ENCODE assay signal across 1 cellular context in the genomic region with DNA sequence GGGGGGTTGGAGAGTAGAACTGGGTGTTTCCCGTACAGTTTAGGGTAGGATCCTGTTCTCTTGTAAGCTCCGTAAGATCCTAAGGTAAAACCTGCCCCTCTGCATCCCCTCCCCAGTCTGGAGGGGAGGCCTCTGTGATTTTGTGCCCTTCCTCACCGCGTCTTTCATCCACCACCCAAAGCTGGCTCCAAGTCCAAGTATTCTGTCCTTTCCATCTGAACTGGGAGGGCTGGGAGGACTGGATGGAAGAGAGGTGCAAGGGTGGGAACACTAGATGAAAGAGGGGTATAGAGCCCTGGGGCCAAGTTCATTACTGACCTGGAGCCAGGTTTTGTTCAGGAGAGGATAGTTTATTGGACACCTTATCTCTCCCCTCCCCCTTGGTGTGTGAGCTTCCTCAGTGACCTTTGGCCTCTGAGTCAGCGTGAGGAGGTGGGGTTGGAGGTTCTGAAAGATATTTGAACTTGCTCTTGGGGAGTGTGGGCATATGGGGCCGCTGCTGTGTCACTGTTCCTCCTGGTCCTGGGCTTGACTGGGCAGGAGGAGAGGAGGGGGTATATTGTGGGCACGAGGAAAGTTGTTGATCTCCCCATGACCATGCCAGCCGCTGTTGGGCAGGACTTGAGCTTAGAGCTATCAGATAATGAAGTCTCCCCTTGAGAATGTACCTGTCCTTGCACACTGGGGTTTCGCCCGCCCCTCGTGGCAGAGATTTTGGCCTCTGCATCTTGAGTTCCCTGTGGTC.
TF ChIP-seq lines count a peak whose summit lies in the region.

No MANE protein-coding gene starts in this region.

TF ChIP-seq in HepG2, 621 proteins besides CTCF, POLR2A, EP300 and RAD21 (continued from another document and continues in another):
- TF ChIP-seq, protein P1, sequence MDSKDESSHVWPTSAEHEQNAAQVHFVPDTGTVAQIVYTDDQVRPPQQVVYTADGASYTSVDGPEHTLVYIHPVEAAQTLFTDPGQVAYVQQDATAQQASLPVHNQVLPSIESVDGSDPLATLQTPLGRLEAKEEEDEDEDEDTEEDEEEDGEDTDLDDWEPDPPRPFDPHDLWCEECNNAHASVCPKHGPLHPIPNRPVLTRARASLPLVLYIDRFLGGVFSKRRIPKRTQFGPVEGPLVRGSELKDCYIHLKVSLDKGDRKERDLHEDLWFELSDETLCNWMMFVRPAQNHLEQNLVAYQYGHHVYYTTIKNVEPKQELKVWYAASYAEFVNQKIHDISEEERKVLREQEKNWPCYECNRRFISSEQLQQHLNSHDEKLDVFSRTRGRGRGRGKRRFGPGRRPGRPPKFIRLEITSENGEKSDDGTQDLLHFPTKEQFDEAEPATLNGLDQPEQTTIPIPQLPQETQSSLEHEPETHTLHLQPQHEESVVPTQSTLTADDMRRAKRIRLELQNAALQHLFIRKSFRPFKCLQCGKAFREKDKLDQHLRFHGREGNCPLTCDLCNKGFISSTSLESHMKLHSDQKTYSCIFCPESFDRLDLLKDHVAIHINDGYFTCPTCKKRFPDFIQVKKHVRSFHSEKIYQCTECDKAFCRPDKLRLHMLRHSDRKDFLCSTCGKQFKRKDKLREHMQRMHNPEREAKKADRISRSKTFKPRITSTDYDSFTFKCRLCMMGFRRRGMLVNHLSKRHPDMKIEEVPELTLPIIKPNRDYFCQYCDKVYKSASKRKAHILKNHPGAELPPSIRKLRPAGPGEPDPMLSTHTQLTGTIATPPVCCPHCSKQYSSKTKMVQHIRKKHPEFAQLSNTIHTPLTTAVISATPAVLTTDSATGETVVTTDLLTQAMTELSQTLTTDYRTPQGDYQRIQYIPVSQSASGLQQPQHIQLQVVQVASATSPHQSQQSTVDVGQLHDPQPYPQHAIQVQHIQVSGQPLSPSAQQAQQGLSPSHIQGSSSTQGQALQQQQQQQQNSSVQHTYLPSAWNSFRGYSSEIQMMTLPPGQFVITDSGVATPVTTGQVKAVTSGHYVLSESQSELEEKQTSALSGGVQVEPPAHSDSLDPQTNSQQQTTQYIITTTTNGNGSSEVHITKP (CRISPR knock-in tag; IDR thresholded peaks at IDR 0.05; ENCODE audit: low read depth) = peak; percentile 91
- 0 out of 2 replicates have a peak, but pooled peaks have one; percentile 77 for TF ChIP-seq ZNF543 (CRISPR knock-in tag; IDR thresholded peaks at IDR 0.05)
- TF ChIP-seq PHB2 (IDR thresholded peaks at IDR 0.05; ENCODE audit: partially characterized antibody) = no peak
- TF ChIP-seq, protein P2, sequence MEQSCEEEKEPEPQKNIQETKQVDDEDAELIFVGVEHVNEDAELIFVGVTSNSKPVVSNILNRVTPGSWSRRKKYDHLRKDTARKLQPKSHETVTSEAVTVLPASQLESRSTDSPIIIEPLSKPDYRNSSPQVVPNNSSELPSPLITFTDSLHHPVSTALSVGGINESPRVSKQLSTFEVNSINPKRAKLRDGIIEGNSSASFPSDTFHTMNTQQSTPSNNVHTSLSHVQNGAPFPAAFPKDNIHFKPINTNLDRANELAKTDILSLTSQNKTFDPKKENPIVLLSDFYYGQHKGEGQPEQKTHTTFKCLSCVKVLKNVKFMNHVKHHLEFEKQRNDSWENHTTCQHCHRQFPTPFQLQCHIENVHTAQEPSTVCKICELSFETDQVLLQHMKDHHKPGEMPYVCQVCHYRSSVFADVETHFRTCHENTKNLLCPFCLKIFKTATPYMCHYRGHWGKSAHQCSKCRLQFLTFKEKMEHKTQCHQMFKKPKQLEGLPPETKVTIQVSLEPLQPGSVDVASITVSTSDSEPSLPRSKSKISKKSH (CRISPR knock-in tag; IDR thresholded peaks at IDR 0.05; ENCODE audit: borderline replicate concordance) = no peak
- no peak for TF ChIP-seq MLLT10 (CRISPR knock-in tag; IDR thresholded peaks at IDR 0.05)
- TF ChIP-seq SETDB1 (CRISPR knock-in tag; IDR thresholded peaks at IDR 0.05; ENCODE audit: borderline replicate concordance) = 0 out of 2 replicates have a peak, but pooled peaks have one; percentile 14
- TF ChIP-seq STAT5B (CRISPR knock-in tag; IDR thresholded peaks at IDR 0.05) = 0 out of 2 replicates have a peak, but pooled peaks have one; percentile 57
- peak; percentile 82 for TF ChIP-seq FOXA3 (CRISPR knock-in tag; IDR thresholded peaks at IDR 0.05)
- TF ChIP-seq, protein P3, sequence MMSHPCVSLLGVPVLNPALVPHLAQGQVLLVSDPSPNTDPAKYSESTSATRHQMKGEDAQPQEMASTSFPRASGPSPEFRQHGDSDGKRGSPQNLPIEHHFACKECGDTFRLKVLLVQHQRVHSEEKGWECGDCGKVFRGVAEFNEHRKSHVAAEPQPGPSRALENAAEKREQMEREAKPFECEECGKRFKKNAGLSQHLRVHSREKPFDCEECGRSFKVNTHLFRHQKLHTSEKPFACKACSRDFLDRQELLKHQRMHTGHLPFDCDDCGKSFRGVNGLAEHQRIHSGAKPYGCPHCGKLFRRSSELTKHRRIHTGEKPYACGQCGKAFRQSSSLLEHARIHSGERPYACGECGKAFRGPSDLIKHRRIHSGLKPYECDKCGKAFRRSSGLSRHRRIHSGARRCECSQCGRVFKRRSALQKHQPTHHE (CRISPR knock-in tag; IDR thresholded peaks at IDR 0.05; ENCODE audit: borderline replicate concordance) = peak; percentile 88; the same call in 1 of the 2 replicates
- peak; percentile 8; the same call in 1 of the 2 replicates for TF ChIP-seq NRL (CRISPR knock-in tag; IDR thresholded peaks at IDR 0.05; ENCODE audit: borderline replicate concordance)
- peak; percentile 90 for TF ChIP-seq RBM22 (optimal IDR thresholded peaks at IDR 0.05; ENCODE audit: low read length)
- TF ChIP-seq, protein P4, sequence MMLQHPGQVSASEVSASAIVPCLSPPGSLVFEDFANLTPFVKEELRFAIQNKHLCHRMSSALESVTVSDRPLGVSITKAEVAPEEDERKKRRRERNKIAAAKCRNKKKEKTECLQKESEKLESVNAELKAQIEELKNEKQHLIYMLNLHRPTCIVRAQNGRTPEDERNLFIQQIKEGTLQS (CRISPR knock-in tag; IDR thresholded peaks at IDR 0.05) = peak; percentile 99
- TF ChIP-seq ZNF251 (CRISPR knock-in tag; IDR thresholded peaks at IDR 0.05) = no peak
- no peak for TF ChIP-seq REL (CRISPR knock-in tag; conservative IDR thresholded peaks at IDR 0.05)
- TF ChIP-seq MEIS1 (CRISPR knock-in tag; IDR thresholded peaks at IDR 0.05; ENCODE audit: borderline replicate concordance) = peak; percentile 87
- TF ChIP-seq TCF12 (IDR thresholded peaks at IDR 0.05) = no peak
- TF ChIP-seq TCF12 (CRISPR knock-in tag; IDR thresholded peaks at IDR 0.05) = no peak
- TF ChIP-seq TOE1 (CRISPR knock-in tag; IDR thresholded peaks at IDR 0.05) = peak; percentile 78; the same call in 1 of the 2 replicates
- TF ChIP-seq RFXANK (CRISPR knock-in tag; IDR thresholded peaks at IDR 0.05) = peak; percentile 76; the same call in 1 of the 2 replicates
- peak; percentile 17 for TF ChIP-seq PCBP2 (optimal IDR thresholded peaks at IDR 0.05; ENCODE audit: low read depth, low read length, poor library complexity, severe bottlenecking)
- TF ChIP-seq FOXA1 (IDR thresholded peaks at IDR 0.05) = no peak
- TF ChIP-seq FOXA1 (CRISPR knock-in tag; IDR thresholded peaks at IDR 0.05) = peak; percentile 55; the same call in 1 of the 2 replicates
- TF ChIP-seq, protein P5, sequence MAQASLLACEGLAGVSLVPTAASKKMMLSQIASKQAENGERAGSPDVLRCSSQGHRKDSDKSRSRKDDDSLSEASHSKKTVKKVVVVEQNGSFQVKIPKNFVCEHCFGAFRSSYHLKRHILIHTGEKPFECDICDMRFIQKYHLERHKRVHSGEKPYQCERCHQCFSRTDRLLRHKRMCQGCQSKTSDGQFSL (CRISPR knock-in tag; IDR thresholded peaks at IDR 0.05) = peak; percentile 79
- no peak for TF ChIP-seq EZH2 (conservative IDR thresholded peaks at IDR 0.05; ENCODE audit: low read depth, low read length)
- peak; percentile 89; the same call in 1 of the 2 replicates for TF ChIP-seq ETV5 (CRISPR knock-in tag; IDR thresholded peaks at IDR 0.05; ENCODE audit: borderline replicate concordance)
- TF ChIP-seq TOPORS (CRISPR knock-in tag; IDR thresholded peaks at IDR 0.05) = peak; percentile 90
- TF ChIP-seq PAF1 (CRISPR knock-in tag; IDR thresholded peaks at IDR 0.05) = no peak; the same call in 1 of the 2 replicates
- TF ChIP-seq ZNF335 (CRISPR knock-in tag; IDR thresholded peaks at IDR 0.05) = no peak
- TF ChIP-seq, protein P6, sequence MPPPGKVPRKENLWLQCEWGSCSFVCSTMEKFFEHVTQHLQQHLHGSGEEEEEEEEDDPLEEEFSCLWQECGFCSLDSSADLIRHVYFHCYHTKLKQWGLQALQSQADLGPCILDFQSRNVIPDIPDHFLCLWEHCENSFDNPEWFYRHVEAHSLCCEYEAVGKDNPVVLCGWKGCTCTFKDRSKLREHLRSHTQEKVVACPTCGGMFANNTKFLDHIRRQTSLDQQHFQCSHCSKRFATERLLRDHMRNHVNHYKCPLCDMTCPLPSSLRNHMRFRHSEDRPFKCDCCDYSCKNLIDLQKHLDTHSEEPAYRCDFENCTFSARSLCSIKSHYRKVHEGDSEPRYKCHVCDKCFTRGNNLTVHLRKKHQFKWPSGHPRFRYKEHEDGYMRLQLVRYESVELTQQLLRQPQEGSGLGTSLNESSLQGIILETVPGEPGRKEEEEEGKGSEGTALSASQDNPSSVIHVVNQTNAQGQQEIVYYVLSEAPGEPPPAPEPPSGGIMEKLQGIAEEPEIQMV (CRISPR knock-in tag; IDR thresholded peaks at IDR 0.05; ENCODE audit: low read depth) = peak; percentile 40; the same call in 1 of the 2 replicates
- 0 out of 2 replicates have a peak, but pooled peaks have one; percentile 45 for TF ChIP-seq ZNF354B (CRISPR knock-in tag; IDR thresholded peaks at IDR 0.05)
- peak; percentile 60 for TF ChIP-seq CCAR2 (optimal IDR thresholded peaks at IDR 0.05; ENCODE audit: low read depth, low read length)
- TF ChIP-seq FOSL2 (CRISPR knock-in tag; IDR thresholded peaks at IDR 0.05) = peak; percentile 100
- TF ChIP-seq, protein P7, sequence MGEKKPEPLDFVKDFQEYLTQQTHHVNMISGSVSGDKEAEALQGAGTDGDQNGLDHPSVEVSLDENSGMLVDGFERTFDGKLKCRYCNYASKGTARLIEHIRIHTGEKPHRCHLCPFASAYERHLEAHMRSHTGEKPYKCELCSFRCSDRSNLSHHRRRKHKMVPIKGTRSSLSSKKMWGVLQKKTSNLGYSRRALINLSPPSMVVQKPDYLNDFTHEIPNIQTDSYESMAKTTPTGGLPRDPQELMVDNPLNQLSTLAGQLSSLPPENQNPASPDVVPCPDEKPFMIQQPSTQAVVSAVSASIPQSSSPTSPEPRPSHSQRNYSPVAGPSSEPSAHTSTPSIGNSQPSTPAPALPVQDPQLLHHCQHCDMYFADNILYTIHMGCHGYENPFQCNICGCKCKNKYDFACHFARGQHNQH (CRISPR knock-in tag; IDR thresholded peaks at IDR 0.05) = peak; percentile 92
- TF ChIP-seq, protein P8, sequence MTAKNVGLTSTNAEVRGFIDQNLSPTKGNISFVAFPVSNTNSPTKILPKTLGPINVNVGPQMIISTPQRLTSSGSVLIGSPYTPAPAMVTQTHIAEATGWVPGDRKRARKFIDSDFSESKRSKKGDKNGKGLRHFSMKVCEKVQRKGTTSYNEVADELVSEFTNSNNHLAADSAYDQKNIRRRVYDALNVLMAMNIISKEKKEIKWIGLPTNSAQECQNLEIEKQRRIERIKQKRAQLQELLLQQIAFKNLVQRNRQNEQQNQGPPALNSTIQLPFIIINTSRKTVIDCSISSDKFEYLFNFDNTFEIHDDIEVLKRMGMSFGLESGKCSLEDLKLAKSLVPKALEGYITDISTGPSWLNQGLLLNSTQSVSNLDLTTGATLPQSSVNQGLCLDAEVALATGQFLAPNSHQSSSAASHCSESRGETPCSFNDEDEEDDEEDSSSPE (CRISPR knock-in tag; IDR thresholded peaks at IDR 0.05) = peak; percentile 53; the same call in 1 of the 2 replicates
- TF ChIP-seq XRCC5 (optimal IDR thresholded peaks at IDR 0.05; ENCODE audit: low read length) = peak; percentile 90
- TF ChIP-seq, protein P9, sequence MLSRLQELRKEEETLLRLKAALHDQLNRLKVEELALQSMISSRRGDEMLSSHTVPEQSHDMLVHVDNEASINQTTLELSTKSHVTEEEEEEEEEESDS (CRISPR knock-in tag; IDR thresholded peaks at IDR 0.05; ENCODE audit: borderline replicate concordance) = peak; percentile 77; the same call in 1 of the 2 replicates
- TF ChIP-seq TBX2 (CRISPR knock-in tag; IDR thresholded peaks at IDR 0.05; ENCODE audit: borderline replicate concordance) = peak; percentile 95
- peak; percentile 78 for TF ChIP-seq HDAC1 (CRISPR knock-in tag; IDR thresholded peaks at IDR 0.05)
